ENCODE assay signal across 8 cellular contexts in genomic region chr3:30779686-30780287, GRCh38.
A peak's percentile ranks its signal among the peaks of the same experiment; 100 is the strongest.
DNase-seq lines count a peak whose midpoint lies in the region; FAIRE-seq and TF ChIP-seq lines count a peak whose summit lies in the region.

No MANE protein-coding gene starts in this region.

- no peaks in the 10 kb centered on the region for H3K4me1 Mint-ChIP-seq in activated CD4-positive, alpha-beta T cell treated with anti-CD3 and anti-CD28 coated beads, Interleukin-2, amount 10 ng/mL, durations not matched to agents 7 days and 5 days
- H3K4me1 Mint-ChIP-seq in endothelial cell (ENCODE audit: unreplicated experiment): no peaks in the 10 kb centered on the region

- intact Hi-C loops in spleen (cut with DNase I; ENCODE audit: low total_unique reads) (no loop called here), kidney (cut with DNase I) (no loop called here)

- no peaks in the 10 kb centered on the region for H3K9me3 ChIP-seq in spleen
- H3K9me3 ChIP-seq in kidney (ENCODE audit: control insufficient read depth in 1 of 2, low read length in 2 of 2): no peaks in the 10 kb centered on the region

- peaks cover 7% of the 10 kb centered on the region for H3K27me3 Mint-ChIP-seq in activated CD4-positive, alpha-beta T cell treated with anti-CD3 and anti-CD28 coated beads, Interleukin-2, amount 10 ng/mL, durations not matched to agents 7 days and 5 days
- H3K27me3 Mint-ChIP-seq in endothelial cell (ENCODE audit: unreplicated experiment): no peaks in the 10 kb centered on the region

- H3K36me3 Mint-ChIP-seq in activated CD4-positive, alpha-beta T cell treated with anti-CD3 and anti-CD28 coated beads, Interleukin-2, amount 10 ng/mL, durations not matched to agents 7 days and 5 days (ENCODE audit: low read depth): no peaks in the 10 kb centered on the region
- no peaks in the 10 kb centered on the region for H3K36me3 Mint-ChIP-seq in endothelial cell (ENCODE audit: low read depth, unreplicated experiment)

- H3K4me1 ChIP-seq in spleen: no peaks in the 10 kb centered on the region
- no peaks in the 10 kb centered on the region for H3K4me1 ChIP-seq in kidney (ENCODE audit: control insufficient read depth in 1 of 2, insufficient read depth in 1 of 2, low read depth in 1 of 2, low read length in 2 of 2)

- POLR2A ChIA-PET in activated CD4-positive, alpha-beta T cell treated with anti-CD3 and anti-CD28 coated beads, Interleukin-2, amount 10 ng/mL, durations not matched to agents 7 days and 5 days (lab: Charles Lee): no interaction called here

- no peak overlapping the region for H3K27ac Mint-ChIP-seq in activated CD4-positive, alpha-beta T cell treated with anti-CD3 and anti-CD28 coated beads, Interleukin-2, amount 10 ng/mL, durations not matched to agents 7 days and 5 days
- H3K27ac Mint-ChIP-seq in endothelial cell (ENCODE audit: unreplicated experiment): no peak overlapping the region

- no peak overlapping the region for H3K27ac ChIP-seq in spleen
- no peak overlapping the region for H3K27ac ChIP-seq in kidney (ENCODE audit: low read depth in 2 of 2, low read length in 2 of 2)

- no peak for FAIRE-seq in kidney (lab: Jason Lieb, UNC)

- 58 to 90% (median 76%) methylated on average over 1 of the region's 1 CpG for WGBS in spleen, 5 donors

- no peak overlapping the region for H3K9ac ChIP-seq in kidney (ENCODE audit: low read length in 2 of 2)

- peak; percentile 10 for DNase-seq in activated CD4-positive, alpha-beta T cell treated with anti-CD3 and anti-CD28 coated beads, Interleukin-2, amount 10 ng/mL, durations not matched to agents 7 days and 5 days
- DNase-seq in activated CD4-positive, alpha-beta T cell treated with anti-CD3 and anti-CD28 coated beads, Interleukin-2, amount 50 U/mL, for 4 hours: no peak
- peak; percentile 11 for DNase-seq in NCI-H226
- DNase-seq in endothelial cell (ENCODE audit: low spot score): peak; percentile 56
- no peak for DNase-seq in spleen
- DNase-seq in hypothalamus (lab: John Stamatoyannopoulos, UW): no peak
- no peak for DNase-seq in kidney
- no peak for DNase-seq in stimulated activated CD4-positive, alpha-beta T cell treated with anti-CD3 and anti-CD28 coated beads, Interleukin-12 subunit alpha, Interleukin-12 subunit beta, amount 100 ng/mL, for 4 hours

- H3K4me3 Mint-ChIP-seq in activated CD4-positive, alpha-beta T cell treated with anti-CD3 and anti-CD28 coated beads, Interleukin-2, amount 10 ng/mL, durations not matched to agents 7 days and 5 days: no peak overlapping the region
- no peak overlapping the region for H3K4me3 Mint-ChIP-seq in endothelial cell (ENCODE audit: unreplicated experiment)

- H3K9me3 Mint-ChIP-seq in activated CD4-positive, alpha-beta T cell treated with anti-CD3 and anti-CD28 coated beads, Interleukin-2, amount 10 ng/mL, durations not matched to agents 7 days and 5 days: no peaks in the 10 kb centered on the region
- no peaks in the 10 kb centered on the region for H3K9me3 Mint-ChIP-seq in endothelial cell (ENCODE audit: unreplicated experiment)

- no peak overlapping the region for H3K4me3 ChIP-seq in spleen
- no peak overlapping the region for H3K4me3 ChIP-seq in kidney (ENCODE audit: low read length in 2 of 2)

- TF ChIP-seq POLR2A in spleen (IDR thresholded peaks at IDR 0.05): no peak

- CTCF ChIA-PET in activated CD4-positive, alpha-beta T cell treated with anti-CD3 and anti-CD28 coated beads, Interleukin-2, amount 10 ng/mL, durations not matched to agents 7 days and 5 days (lab: Charles Lee): no interaction called here

- peak; percentile 51 for TF ChIP-seq CTCF in endothelial cell (IDR thresholded peaks at IDR 0.05; ENCODE audit: unreplicated experiment)
- TF ChIP-seq CTCF in spleen (IDR thresholded peaks at IDR 0.05 in 8 of 11, conservative IDR thresholded peaks at IDR 0.05 in 3 of 11): peak in 6 of 11 experiments; percentile 15 to 38 (median 22)
- TF ChIP-seq CTCF in kidney (IDR thresholded peaks at IDR 0.05; ENCODE audit: borderline replicate concordance, extremely low read depth, insufficient read depth): no peak

- H3K27me3 ChIP-seq in spleen (replicated peaks in 1 of 7): peaks cover 0 to 5% (median 0%) of the 10 kb centered on the region in 7 donors

- H3K36me3 ChIP-seq in spleen: no peaks in the 10 kb centered on the region
- no peaks in the 10 kb centered on the region for H3K36me3 ChIP-seq in kidney (ENCODE audit: control insufficient read depth in 1 of 2, insufficient read depth in 2 of 2, low read length in 2 of 2)

Comparison
In these comparisons a context has a peak if more than half of its experiments do, and no peak if none do; other contexts are left out.
1. DNase-seq: peak in activated CD4-positive, alpha-beta T cell treated with anti-CD3 and anti-CD28 coated beads, Interleukin-2, amount 10 ng/mL, durations not matched to agents 7 days and 5 days (single experiment), NCI-H226 (single experiment) and endothelial cell (single experiment); none in activated CD4-positive, alpha-beta T cell treated with anti-CD3 and anti-CD28 coated beads, Interleukin-2, amount 50 U/mL, for 4 hours (0 of 2), spleen (single experiment), hypothalamus (0 of 51), kidney (single experiment) and stimulated activated CD4-positive, alpha-beta T cell treated with anti-CD3 and anti-CD28 coated beads, Interleukin-12 subunit alpha, Interleukin-12 subunit beta, amount 100 ng/mL, for 4 hours (single experiment).